ENCODE assay signal across 1 cellular context in genomic region chr1:174999216-174999925, GRCh38.
TF ChIP-seq lines count a peak whose summit lies in the region.

No MANE protein-coding gene starts in this region.

TF ChIP-seq in HepG2, 621 proteins besides CTCF, POLR2A, EP300 and RAD21 (continued from another document and continues in another):
- TF ChIP-seq ZBTB37 (CRISPR knock-in tag; IDR thresholded peaks at IDR 0.05): no peak
- no peak for TF ChIP-seq ZNF143 (CRISPR knock-in tag; IDR thresholded peaks at IDR 0.05)
- TF ChIP-seq SPEN (CRISPR knock-in tag; IDR thresholded peaks at IDR 0.05; ENCODE audit: low read depth): peak; percentile 79; the same call in 1 of the 2 replicates
- peak; percentile 92 for TF ChIP-seq ZBTB25 (CRISPR knock-in tag; IDR thresholded peaks at IDR 0.05)
- TF ChIP-seq EHMT2 (IDR thresholded peaks at IDR 0.05; ENCODE audit: borderline replicate concordance, low read depth, low read length): no peak
- peak; percentile 87 for TF ChIP-seq MXI1 (IDR thresholded peaks at IDR 0.05; ENCODE audit: borderline replicate concordance, low read depth, low read length)
- no peak; the same call in 1 of the 2 replicates for TF ChIP-seq KDM1A (CRISPR knock-in tag; IDR thresholded peaks at IDR 0.05)
- no peak for TF ChIP-seq THAP8 (CRISPR knock-in tag; IDR thresholded peaks at IDR 0.05; ENCODE audit: borderline replicate concordance)
- TF ChIP-seq ZMAT5 (CRISPR knock-in tag; IDR thresholded peaks at IDR 0.05; ENCODE audit: borderline replicate concordance, low read depth): no peak
- no peak for TF ChIP-seq ZNF678 (CRISPR knock-in tag; IDR thresholded peaks at IDR 0.05)
- TF ChIP-seq ATM (IDR thresholded peaks at IDR 0.05; ENCODE audit: borderline replicate concordance): no peak
- 0 out of 2 replicates have a peak, but pooled peaks have one; percentile 7 for TF ChIP-seq AKAP8 (CRISPR knock-in tag; IDR thresholded peaks at IDR 0.05)
- TF ChIP-seq NKX3-1 (CRISPR knock-in tag; IDR thresholded peaks at IDR 0.05): no peak
- TF ChIP-seq TRIM24 (CRISPR knock-in tag; IDR thresholded peaks at IDR 0.05): no peak
- peak; percentile 31 for TF ChIP-seq U2AF2 (IDR thresholded peaks at IDR 0.05; ENCODE audit: low read depth, low read length)
- TF ChIP-seq PATZ1 (CRISPR knock-in tag; IDR thresholded peaks at IDR 0.05): no peak
- 0 out of 2 replicates have a peak, but pooled peaks have one; percentile 68 for TF ChIP-seq FUBP1 (CRISPR knock-in tag; IDR thresholded peaks at IDR 0.05; ENCODE audit: borderline replicate concordance)
- TF ChIP-seq DR1 (CRISPR knock-in tag; IDR thresholded peaks at IDR 0.05): peak; percentile 93
- TF ChIP-seq ZFX (CRISPR knock-in tag; IDR thresholded peaks at IDR 0.05; ENCODE audit: low read depth): peak; percentile 95
- TF ChIP-seq SMYD3 (CRISPR knock-in tag; IDR thresholded peaks at IDR 0.05): no peak
- TF ChIP-seq CENPX (CRISPR knock-in tag; IDR thresholded peaks at IDR 0.05): no peak
- TF ChIP-seq FOXO4 (CRISPR knock-in tag; conservative IDR thresholded peaks at IDR 0.05): no peak
- TF ChIP-seq FOXO1 (CRISPR knock-in tag; IDR thresholded peaks at IDR 0.05): peak; percentile 51; the same call in 1 of the 2 replicates
- TF ChIP-seq PRDM10 (CRISPR knock-in tag; IDR thresholded peaks at IDR 0.05; ENCODE audit: low read depth): no peak; the same call in 1 of the 2 replicates
- no peak; the same call in 1 of the 2 replicates for TF ChIP-seq PAX8 (CRISPR knock-in tag; IDR thresholded peaks at IDR 0.05; ENCODE audit: borderline replicate concordance)
- no peak for TF ChIP-seq ZNF547 (CRISPR knock-in tag; IDR thresholded peaks at IDR 0.05)
- TF ChIP-seq ZNF18 (CRISPR knock-in tag; IDR thresholded peaks at IDR 0.05; ENCODE audit: insufficient replicate concordance): no peak
- no peak for TF ChIP-seq SNRNP70 (IDR thresholded peaks at IDR 0.05; ENCODE audit: low read depth, low read length)
- TF ChIP-seq ZNF10 (CRISPR knock-in tag; IDR thresholded peaks at IDR 0.05; ENCODE audit: borderline replicate concordance, low read depth): no peak
- TF ChIP-seq MXD4 (CRISPR knock-in tag; IDR thresholded peaks at IDR 0.05): 0 out of 2 replicates have a peak, but pooled peaks have one; percentile 13
- TF ChIP-seq ZNF710 (CRISPR knock-in tag; IDR thresholded peaks at IDR 0.05; ENCODE audit: borderline replicate concordance): no peak
- no peak for TF ChIP-seq ZNF33B (CRISPR knock-in tag; IDR thresholded peaks at IDR 0.05)
- TF ChIP-seq SP2 (CRISPR knock-in tag; IDR thresholded peaks at IDR 0.05): peak; percentile 57; the same call in 1 of the 2 replicates
- TF ChIP-seq TFE3 (CRISPR knock-in tag; IDR thresholded peaks at IDR 0.05): peak; percentile 97
- peak; percentile 86 for TF ChIP-seq ZNF7 (CRISPR knock-in tag; IDR thresholded peaks at IDR 0.05)
- TF ChIP-seq ZNF337 (CRISPR knock-in tag; IDR thresholded peaks at IDR 0.05; ENCODE audit: borderline replicate concordance, low read depth): no peak; the same call in 1 of the 2 replicates
- peak; percentile 28 for TF ChIP-seq ZBTB38 (CRISPR knock-in tag; IDR thresholded peaks at IDR 0.05)
- TF ChIP-seq ZNF124 (CRISPR knock-in tag; IDR thresholded peaks at IDR 0.05): no peak; the same call in 1 of the 2 replicates
- no peak for TF ChIP-seq ZNF501 (CRISPR knock-in tag; IDR thresholded peaks at IDR 0.05)
- TF ChIP-seq HOXA3 (CRISPR knock-in tag; IDR thresholded peaks at IDR 0.05): peak; percentile 99
- no peak; the same call in 1 of the 2 replicates for TF ChIP-seq NFKBIZ (CRISPR knock-in tag; IDR thresholded peaks at IDR 0.05)
- TF ChIP-seq XRCC5 (optimal IDR thresholded peaks at IDR 0.05; ENCODE audit: low read length): no peak
- TF ChIP-seq TRIM22 (IDR thresholded peaks at IDR 0.05): no peak
